In the genomic region with DNA sequence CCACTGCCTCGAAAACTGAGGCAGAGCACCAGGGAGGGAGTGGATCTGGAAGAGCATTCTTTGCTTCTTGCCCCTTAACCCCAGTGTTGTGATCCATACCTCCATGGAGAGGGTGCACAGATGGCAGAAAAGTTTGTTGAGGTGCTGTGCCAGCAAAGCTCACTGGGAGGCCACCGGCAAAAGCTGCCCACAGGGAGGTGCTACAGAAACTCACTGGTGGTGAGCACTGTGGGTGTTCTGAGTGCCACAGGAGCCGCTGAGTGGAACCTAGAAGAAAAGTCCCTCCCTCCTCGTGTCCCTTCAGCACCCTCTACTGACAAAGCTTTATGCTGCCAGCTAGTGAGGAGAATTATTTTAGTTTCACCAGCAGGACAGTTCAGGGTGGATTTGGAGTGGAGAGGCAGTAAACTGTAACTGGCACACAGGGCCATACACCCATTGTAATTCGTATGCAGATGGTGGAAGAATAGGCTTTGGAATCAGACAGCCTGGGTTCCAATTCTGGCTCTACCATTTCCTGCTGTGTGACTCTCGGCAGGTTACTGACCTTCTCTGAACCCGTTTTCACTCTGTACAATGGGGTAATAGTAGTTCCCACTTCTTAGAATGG, we compare ENCODE assay signal across 7 cellular contexts.
DNase-seq lines count a peak whose midpoint lies in the region; ATAC-seq and TF ChIP-seq lines count a peak whose summit lies in the region.

No MANE protein-coding gene starts in this region.

- no peak overlapping the region for H3K4me3 ChIP-seq in kidney epithelial cell (ENCODE audit: low read depth, low read length)

- H3K27me3 ChIP-seq in kidney epithelial cell (ENCODE audit: control insufficient read depth, insufficient read depth, low read length) = no peaks in the 10 kb centered on the region

- CTCF ChIA-PET in GM10248 (lab: Yijun Ruan, JAX) = interaction anchor here (0.6 to 6.8 kb wide), 46 partner anchors 10 to 631 kb away, joined by 3 to 94 read pairs (median 4); partner anchors contain the start of genes WEE1 and ZNF143

- peak; percentile 58 for ATAC-seq in GM21786 (IDR thresholded peaks at IDR 0.05; ENCODE audit: unreplicated experiment)

- POLR2A ChIA-PET in GM10248 (lab: Yijun Ruan, JAX) = interaction anchor here (0.6 to 1.2 kb wide), 2 partner anchors 26 to 175 kb away, joined by 3 read pairs; partner anchors contain the start of gene WEE1

- TF ChIP-seq CTCF in GM10248 (IDR thresholded peaks at IDR 0.05; ENCODE audit: control extremely low read depth, extremely low read depth, low read depth, missing control alignments) (peak; percentile 91), kidney epithelial cell (IDR thresholded peaks at IDR 0.05; ENCODE audit: insufficient read depth, low read length, poor library complexity, severe bottlenecking) (peak; percentile 86)

- DNase-seq in GM10248 (ENCODE audit: extremely low spot score) (peak; percentile 77), LHCN-M2 (ENCODE audit: low read depth) (peak; percentile 86), T-helper 2 cell (peak in 4 of 5 experiments; percentile 16 to 91 (median 18)), brain pericyte (ENCODE audit: low read depth, low spot score) (peak; percentile 51), kidney epithelial cell (ENCODE audit: low read depth) (peak; percentile 58)
- peak; percentile 6 to 12 (median 9) for DNase-seq in stimulated activated CD4-positive, alpha-beta T cell treated with anti-CD3 and anti-CD28 coated beads, TNF-alpha, amount 100 ng/mL, for 4 hours (ENCODE audit: low read depth in 3 of 3)

- H3K36me3 ChIP-seq in kidney epithelial cell (ENCODE audit: control insufficient read depth, insufficient read depth, low read length) = no peaks in the 10 kb centered on the region

Comparison
In these comparisons a context has a peak if more than half of its experiments do, and no peak if none do; other contexts are left out.
1. DNase-seq: peak in every context shown above with its lines; median percentile 86 in LHCN-M2; 77 in GM10248; 58 in kidney epithelial cell; 51 in brain pericyte; 18 in T-helper 2 cell; 9 in stimulated activated CD4-positive, alpha-beta T cell treated with anti-CD3 and anti-CD28 coated beads, TNF-alpha, amount 100 ng/mL, for 4 hours.